In the genomic region with DNA sequence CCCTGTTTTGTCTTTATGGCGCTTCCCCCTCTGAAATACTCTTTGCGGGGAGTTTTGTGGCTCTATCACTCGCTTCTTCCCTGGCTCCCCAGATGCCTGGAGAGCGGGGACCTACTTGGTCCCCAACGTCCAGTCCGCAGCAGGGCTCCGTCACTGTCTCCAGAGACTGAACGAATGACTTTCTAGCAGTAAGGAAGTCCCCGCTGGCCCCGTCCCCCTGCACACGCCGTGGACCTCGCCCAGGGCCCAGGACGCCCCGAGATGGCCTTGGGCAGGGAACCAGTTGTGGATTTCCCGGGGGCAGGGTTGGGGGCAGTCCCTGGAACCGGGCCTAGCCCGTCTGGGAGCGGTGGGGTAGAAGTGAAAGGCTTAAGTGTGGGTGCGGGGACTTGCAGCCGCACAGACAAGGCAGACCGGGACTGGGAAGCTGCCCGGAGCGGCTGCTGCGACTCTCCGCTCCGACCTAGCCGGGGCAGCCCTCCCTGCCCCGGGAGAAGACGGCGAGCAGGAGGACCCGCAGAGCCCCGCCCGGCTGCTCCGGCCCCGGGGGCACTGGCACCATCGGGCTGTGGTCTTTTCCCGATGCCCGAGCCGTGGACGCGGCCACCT, we compare ENCODE assay signal across 8 cellular contexts. TPM values are rescaled to one million over a fixed set of nuclear protein-coding genes. Genes with fewer than 3 reads are reported as not detected.
DNase-seq lines count a peak whose midpoint lies in the region; ATAC-seq and FAIRE-seq lines count a peak whose summit lies in the region.

No MANE protein-coding gene starts in this region.

- peak; percentile 23 for ATAC-seq in HG02798 (IDR thresholded peaks at IDR 0.05; ENCODE audit: poor library complexity, unreplicated experiment)

- DNase-seq in SKM-1 (lab: John Stamatoyannopoulos, UW; ENCODE audit: unreplicated experiment): peak; percentile 23
- no peak for DNase-seq in SKM-1 treated with dmso at 0.1 percent for 144 hours (lab: John Stamatoyannopoulos, UW; ENCODE audit: unreplicated experiment)
- DNase-seq in NCI-H226: peak; percentile 33
- peak; percentile 29 for DNase-seq in activated gamma-delta T cell (lab: John Stamatoyannopoulos, UW)
- DNase-seq in frontal cortex (ENCODE audit: low spot score in 2 of 2): peak; percentile 33 to 57
- peak; percentile 38 for DNase-seq in occipital lobe (lab: John Stamatoyannopoulos, UW)
- no peak for DNase-seq in MV-4-11 (lab: John Stamatoyannopoulos, UW)

- no peak for FAIRE-seq in frontal cortex (lab: Jason Lieb, UNC)

RNA-seq across cellular contexts. Expression of a gene that starts 0.8 kb away (rescaled TPM):
- total RNA-seq in frontal cortex (158 TPM), occipital lobe (259 TPM)

Comparison
In these comparisons a context has a peak if more than half of its experiments do, and no peak if none do; other contexts are left out.
1. DNase-seq: peak in SKM-1 (single experiment), NCI-H226 (single experiment), activated gamma-delta T cell (single experiment), frontal cortex (2 of 2) and occipital lobe (single experiment); none in SKM-1 treated with dmso at 0.1 percent for 144 hours (single experiment) and MV-4-11 (single experiment).